8 cellular contexts compared by ENCODE assay signal in genomic region chr2:8685697-8686358, GRCh38. TPM values are rescaled to one million over a fixed set of nuclear protein-coding genes. Genes with fewer than 3 reads are reported as not detected.
DNase-seq lines count a peak whose midpoint lies in the region; ATAC-seq and TF ChIP-seq lines count a peak whose summit lies in the region.

No MANE protein-coding gene starts in this region.

- H3K4me3 Mint-ChIP-seq in naive thymus-derived CD4-positive, alpha-beta T cell, result peak overlapping the region; percentile 44 to 73 (median 66)

- no peaks in the 10 kb centered on the region for H4K20me1 ChIP-seq in OCI-LY1 (ENCODE audit: insufficient read depth, low read length)

- TF ChIP-seq CTCF in OCI-LY1 (IDR thresholded peaks at IDR 0.05; ENCODE audit: low read length) (peak; percentile 87), fibroblast of mammary gland (conservative IDR thresholded peaks at IDR 0.05; ENCODE audit: control insufficient read depth, insufficient read depth, low read depth, low read length) (peak; percentile 35)

- no peaks in the 10 kb centered on the region for H3F3A ChIP-seq in OCI-LY1 (ENCODE audit: insufficient read depth, low read length)

- DNase-seq in NOMO-1 (lab: John Stamatoyannopoulos, UW; ENCODE audit: unreplicated experiment in 2 of 2) (peak; percentile 60 to 65), NOMO-1 treated with dmso at 0.1 percent for 144 hours (lab: John Stamatoyannopoulos, UW; ENCODE audit: unreplicated experiment) (no peak), fibroblast of mammary gland (ENCODE audit: low read depth) (no peak)
- DNase-seq in activated T-cell treated with anti-CD3 and anti-CD28 coated beads, Interleukin-2, amount 50 U/mL, for 48 hours, result peak; percentile 91 to 92
- DNase-seq in naive thymus-derived CD4-positive, alpha-beta T cell, result peak; percentile 57 to 93 (median 79)
- DNase-seq in stimulated activated naive CD4-positive, alpha-beta T cell treated with Interleukin-2 at 50 U/mL for 16 hours (lab: John Stamatoyannopoulos, UW), result peak; percentile 73

- H3K36me3 ChIP-seq in OCI-LY1 (ENCODE audit: insufficient read depth, low read length), result peaks cover 23% of the 10 kb centered on the region
- peaks cover 0 to 6% (median 0%) of the 10 kb centered on the region in 3 experiments for H3K36me3 ChIP-seq in naive thymus-derived CD4-positive, alpha-beta T cell (ENCODE audit: control insufficient read depth in 2 of 3, insufficient read depth in 3 of 3, low read length in 3 of 3)

- peaks cover 0 to 26% (median 0%) of the 10 kb centered on the region in 5 donors for H3K36me3 Mint-ChIP-seq in naive thymus-derived CD4-positive, alpha-beta T cell

- peak overlapping the region; percentile 89 for H3K4me3 ChIP-seq in OCI-LY1 (ENCODE audit: low read depth, low read length, poor library complexity, severe bottlenecking)
- H3K4me3 ChIP-seq in fibroblast of mammary gland (ENCODE audit: control insufficient read depth, low read depth, low read length), result peak overlapping the region; percentile 17
- peak overlapping the region; percentile 51 for H3K4me3 ChIP-seq in naive thymus-derived CD4-positive, alpha-beta T cell (ENCODE audit: low read length)

- H2AFZ ChIP-seq in OCI-LY1 (ENCODE audit: low read length), result no peak overlapping the region

- peaks cover 21% of the 10 kb centered on the region for H3K4me1 ChIP-seq in OCI-LY1 (ENCODE audit: insufficient read depth, low read length, severe bottlenecking)
- no peaks in the 10 kb centered on the region for H3K4me1 ChIP-seq in naive thymus-derived CD4-positive, alpha-beta T cell (ENCODE audit: control insufficient read depth in 2 of 2, insufficient read depth in 2 of 2, low read length in 2 of 2)

- H3K79me2 ChIP-seq in OCI-LY1 (ENCODE audit: insufficient read depth, low read length), result peaks cover 21% of the 10 kb centered on the region

- peak overlapping the region; percentile 87 for H3K9ac ChIP-seq in OCI-LY1 (ENCODE audit: low read length)

- H3K27me3 ChIP-seq in OCI-LY1 (ENCODE audit: insufficient read depth, low read length), result no peaks in the 10 kb centered on the region; the same call in 1 of the 2 replicates
- no peaks in the 10 kb centered on the region for H3K27me3 ChIP-seq in naive thymus-derived CD4-positive, alpha-beta T cell (ENCODE audit: control insufficient read depth in 2 of 2, insufficient read depth in 2 of 2, low read length in 2 of 2)

- CTCF ChIA-PET in naive thymus-derived CD4-positive, alpha-beta T cell (lab: Charles Lee), result interaction anchor here (1.3 to 1.7 kb wide), 3 partner anchors 1235 to 1588 kb away, joined by 5 to 12 read pairs (median 7); no protein-coding TSS in a partner anchor

- peak overlapping the region in 5 of 9 donors; percentile 15 to 62 (median 38) for H3K27ac Mint-ChIP-seq in naive thymus-derived CD4-positive, alpha-beta T cell

- H3K4me1 Mint-ChIP-seq in naive thymus-derived CD4-positive, alpha-beta T cell, result peaks cover 8 to 25% (median 16%) of the 10 kb centered on the region in 7 donors

- intact Hi-C loops in naive thymus-derived CD4-positive, alpha-beta T cell (cut with micrococcal nuclease), result loop anchor here (1.0 to 10.0 kb wide), 12 partner anchors 59 to 1649 kb away; no protein-coding TSS in a partner anchor

- H3K9me3 Mint-ChIP-seq in naive thymus-derived CD4-positive, alpha-beta T cell, result peaks cover 0 to 7% (median 0%) of the 10 kb centered on the region in 11 donors

- H3K27me3 Mint-ChIP-seq in naive thymus-derived CD4-positive, alpha-beta T cell, result peaks cover 0 to 22% (median 8%) of the 10 kb centered on the region in 5 donors

- no peaks in the 10 kb centered on the region for H3K9me2 ChIP-seq in OCI-LY1 (ENCODE audit: low read depth, low read length)

- ATAC-seq in HG03354 (IDR thresholded peaks at IDR 0.05; ENCODE audit: poor library complexity, severe bottlenecking, unreplicated experiment), result peak; percentile 31
- peak; percentile 41 for ATAC-seq in naive thymus-derived CD4-positive, alpha-beta T cell

- peak overlapping the region; percentile 89 for H3K27ac ChIP-seq in OCI-LY1 (ENCODE audit: low read depth, low read length, poor library complexity, severe bottlenecking)
- peak overlapping the region; percentile 57 for H3K27ac ChIP-seq in naive thymus-derived CD4-positive, alpha-beta T cell (ENCODE audit: low read depth, low read length)

- peak overlapping the region; percentile 83 for H3K4me2 ChIP-seq in OCI-LY1 (ENCODE audit: low read length)

- POLR2A ChIA-PET in naive thymus-derived CD4-positive, alpha-beta T cell (lab: Charles Lee), result interaction anchor here (1.6 kb wide), 1 partner anchor 1118 kb away, joined by 6 read pairs; no protein-coding TSS in a partner anchor

- H3K9me3 ChIP-seq in OCI-LY1 (ENCODE audit: low read length), result no peaks in the 10 kb centered on the region
- no peaks in the 10 kb centered on the region for H3K9me3 ChIP-seq in naive thymus-derived CD4-positive, alpha-beta T cell (ENCODE audit: control insufficient read depth in 2 of 3, low read length in 3 of 3)

RNA-seq across cellular contexts. Expression of gene ID2, which starts 4.0 kb away (rescaled TPM):
- 100 to 1,000 TPM in 2 of 5 experiments, 10 to 100 TPM in 3; 43.0 to 185 (median 77.1) TPM for total RNA-seq in naive thymus-derived CD4-positive, alpha-beta T cell
- polyA plus RNA-seq in naive thymus-derived CD4-positive, alpha-beta T cell, result 100 to 1,000 TPM; 206 to 309 TPM

Comparison
In these comparisons a context has a peak if more than half of its experiments do, and no peak if none do; other contexts are left out.
1. DNase-seq: peak in NOMO-1 (2 of 2), activated T-cell treated with anti-CD3 and anti-CD28 coated beads, Interleukin-2, amount 50 U/mL, for 48 hours (2 of 2), naive thymus-derived CD4-positive, alpha-beta T cell (9 of 9) and stimulated activated naive CD4-positive, alpha-beta T cell treated with Interleukin-2 at 50 U/mL for 16 hours (single experiment); none in NOMO-1 treated with dmso at 0.1 percent for 144 hours (single experiment) and fibroblast of mammary gland (single experiment).
2. H3K4me3 ChIP-seq: peak in every context shown above with its lines; median percentile 89 in OCI-LY1; 51 in naive thymus-derived CD4-positive, alpha-beta T cell; 17 in fibroblast of mammary gland.